In the genomic region with DNA sequence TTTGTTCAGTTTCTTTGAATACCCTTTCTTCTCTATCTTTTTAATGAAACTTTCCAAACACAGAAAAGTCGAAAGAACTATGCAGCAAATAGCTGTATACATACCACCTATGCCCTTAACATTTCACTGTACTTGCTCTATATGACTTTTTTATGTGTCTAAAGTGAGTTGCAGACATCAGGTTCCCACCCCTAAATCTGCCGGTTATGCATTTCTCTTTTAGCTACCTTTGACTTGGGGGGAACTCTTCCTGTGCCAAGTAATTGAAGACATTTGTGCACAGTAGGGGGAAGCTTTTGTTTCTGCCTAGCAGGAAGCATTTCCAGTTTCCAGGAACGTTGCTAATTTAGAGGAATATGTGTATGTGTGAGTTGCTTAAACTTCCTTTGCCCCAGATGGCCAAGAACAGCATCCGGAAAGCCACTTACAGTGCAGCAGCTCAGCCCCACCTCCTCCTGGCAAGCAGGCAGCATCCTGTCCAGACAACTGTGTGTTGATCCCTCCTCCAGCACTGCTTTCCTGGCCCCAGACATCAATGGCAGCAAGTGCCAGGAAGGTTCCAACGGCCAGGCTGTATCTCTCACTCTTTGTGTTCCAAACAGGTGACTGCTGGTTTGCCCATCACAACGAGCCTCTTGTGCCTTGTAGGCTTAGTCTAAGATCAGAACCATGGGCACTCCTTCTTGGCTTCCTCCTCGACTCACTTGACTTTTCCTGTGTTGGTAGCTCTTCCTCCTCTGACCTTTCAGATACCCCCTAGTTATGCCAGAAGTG, we compare ENCODE assay signal across 9 cellular contexts. TPM values are rescaled to one million over a fixed set of nuclear protein-coding genes. Genes with fewer than 3 reads are reported as not detected.
DNase-seq lines count a peak whose midpoint lies in the region; ATAC-seq and TF ChIP-seq lines count a peak whose summit lies in the region.
"Had no signal": no experiment of that assay in that cellular context is flagged by ENCODE, and none has a peak within 500 bp of the region (broad histone marks: within the 10 kb centered on the region; RNA-seq: fewer than 3 reads in every experiment).

No MANE protein-coding gene starts in this region.

- peak overlapping the region in 2 of 4 donors; percentile 8 to 31 for H3K27ac ChIP-seq in transverse colon

- H3K27ac Mint-ChIP-seq in activated CD4-positive, alpha-beta T cell treated with anti-CD3 and anti-CD28 coated beads, Interleukin-2, amount 10 ng/mL, durations not matched to agents 24 days and 14 days: peak overlapping the region; percentile 67
- peak overlapping the region; percentile 91 for H3K27ac Mint-ChIP-seq in activated naive CD8-positive, alpha-beta T cell treated with anti-CD3 and anti-CD28 coated beads, Interleukin-2, amount 10 ng/mL, durations not matched to agents 7 days and 5 days

- no peaks in the 10 kb centered on the region for H3K36me3 Mint-ChIP-seq in activated CD4-positive, alpha-beta T cell treated with anti-CD3 and anti-CD28 coated beads, Interleukin-2, amount 10 ng/mL, durations not matched to agents 24 days and 14 days (ENCODE audit: low read depth)
- peaks cover 5% of the 10 kb centered on the region for H3K36me3 Mint-ChIP-seq in activated naive CD8-positive, alpha-beta T cell treated with anti-CD3 and anti-CD28 coated beads, Interleukin-2, amount 10 ng/mL, durations not matched to agents 7 days and 5 days

- peaks cover 24% of the 10 kb centered on the region for H3K4me1 Mint-ChIP-seq in activated CD4-positive, alpha-beta T cell treated with anti-CD3 and anti-CD28 coated beads, Interleukin-2, amount 10 ng/mL, durations not matched to agents 24 days and 14 days
- peaks cover 24% of the 10 kb centered on the region for H3K4me1 Mint-ChIP-seq in activated naive CD8-positive, alpha-beta T cell treated with anti-CD3 and anti-CD28 coated beads, Interleukin-2, amount 10 ng/mL, durations not matched to agents 7 days and 5 days

- H3K9me3 ChIP-seq in transverse colon: no peaks in the 10 kb centered on the region

- H3K4me3 ChIP-seq in transverse colon: no peak overlapping the region

- ATAC-seq in activated naive CD8-positive, alpha-beta T cell treated with anti-CD3 and anti-CD28 coated beads, Interleukin-2, amount 10 ng/mL, durations not matched to agents 7 days and 5 days (ENCODE audit: low read depth): peak; percentile 90
- ATAC-seq in left colon: peak; percentile 78
- ATAC-seq in HG02571 (IDR thresholded peaks at IDR 0.05; ENCODE audit: unreplicated experiment): no peak

- TF ChIP-seq POLR2A in transverse colon (IDR thresholded peaks at IDR 0.05): no peak

- no peaks in the 10 kb centered on the region for H3K9me3 Mint-ChIP-seq in activated CD4-positive, alpha-beta T cell treated with anti-CD3 and anti-CD28 coated beads, Interleukin-2, amount 10 ng/mL, durations not matched to agents 24 days and 14 days
- no peaks in the 10 kb centered on the region for H3K9me3 Mint-ChIP-seq in activated naive CD8-positive, alpha-beta T cell treated with anti-CD3 and anti-CD28 coated beads, Interleukin-2, amount 10 ng/mL, durations not matched to agents 7 days and 5 days

- intact Hi-C loops in activated CD4-positive, alpha-beta T cell treated with anti-CD3 and anti-CD28 coated beads, Interleukin-2, amount 10 ng/mL, durations not matched to agents 24 days and 14 days (cut with micrococcal nuclease): no loop called here
- intact Hi-C loops in left colon (cut with DNase I, micrococcal nuclease) (no loop called here), transverse colon (cut with DNase I; ENCODE audit: low total_unique reads) (no loop called here)

- peak; percentile 8 for TF ChIP-seq EP300 in transverse colon (IDR thresholded peaks at IDR 0.05; ENCODE audit: low read depth)

- no peaks in the 10 kb centered on the region for H3K36me3 ChIP-seq in transverse colon

- TF ChIP-seq CTCF in transverse colon (IDR thresholded peaks at IDR 0.05): no peak
- TF ChIP-seq CTCF in GM13976 (IDR thresholded peaks at IDR 0.05; ENCODE audit: borderline replicate concordance, control extremely low read depth, extremely low read depth, insufficient read depth, missing control alignments): no peak

- peaks cover 0 to 10% (median 3%) of the 10 kb centered on the region in 4 donors for H3K4me1 ChIP-seq in transverse colon

- DNase-seq in activated CD4-positive, alpha-beta T cell treated with anti-CD3 and anti-CD28 coated beads, Interleukin-2, amount 10 ng/mL, durations not matched to agents 24 days and 14 days: peak; percentile 76
- no peak for DNase-seq in activated CD4-positive, alpha-beta T cell treated with anti-CD3 and anti-CD28 coated beads, Interleukin-2, amount 50 U/mL, for 4 hours
- peak; percentile 50 for DNase-seq in activated naive CD8-positive, alpha-beta T cell treated with anti-CD3 and anti-CD28 coated beads, Interleukin-2, amount 10 ng/mL, durations not matched to agents 7 days and 5 days
- DNase-seq in left colon: peak in 1 of 2 donors; percentile 44
- DNase-seq in transverse colon: no peak
- no peak for DNase-seq in AG08396 (ENCODE audit: low spot score)
- no peak for DNase-seq in GM13976 (ENCODE audit: low spot score)

- 17 to 32% methylated on average over 6 to 7 of the region's 7 CpGs for WGBS in transverse colon (ENCODE audit: low coverage in 1 of 2), 2 donors

- peak overlapping the region; percentile 10 for H3K4me3 Mint-ChIP-seq in activated CD4-positive, alpha-beta T cell treated with anti-CD3 and anti-CD28 coated beads, Interleukin-2, amount 10 ng/mL, durations not matched to agents 24 days and 14 days
- H3K4me3 Mint-ChIP-seq in activated naive CD8-positive, alpha-beta T cell treated with anti-CD3 and anti-CD28 coated beads, Interleukin-2, amount 10 ng/mL, durations not matched to agents 7 days and 5 days: peak overlapping the region; percentile 79

- in situ Hi-C loops in transverse colon (cut with MboI; ENCODE audit: low pct_ligation_motif_present in 1 of 4, low pct_unique_long_range_greater_than_20kb in 1 of 4, low sequenced_read_pairs in 3 of 4): no loop called here
- in situ Hi-C loops in GM13976 (cut with MboI; ENCODE audit: low sequenced_read_pairs, unreplicated experiment): no loop called here

- no peaks in the 10 kb centered on the region for H3K27me3 ChIP-seq in transverse colon

- POLR2A ChIA-PET in activated naive CD8-positive, alpha-beta T cell treated with anti-CD3 and anti-CD28 coated beads, Interleukin-2, amount 10 ng/mL, durations not matched to agents 7 days and 5 days (lab: Charles Lee): interaction anchor here (0.5 to 2.7 kb wide), 6 partner anchors 10 to 29 kb away, joined by 3 to 21 read pairs (median 4); a partner anchor contains a TSS

- peaks cover 4% of the 10 kb centered on the region for H3K27me3 Mint-ChIP-seq in activated CD4-positive, alpha-beta T cell treated with anti-CD3 and anti-CD28 coated beads, Interleukin-2, amount 10 ng/mL, durations not matched to agents 24 days and 14 days
- no peaks in the 10 kb centered on the region for H3K27me3 Mint-ChIP-seq in activated naive CD8-positive, alpha-beta T cell treated with anti-CD3 and anti-CD28 coated beads, Interleukin-2, amount 10 ng/mL, durations not matched to agents 7 days and 5 days

RNA-seq across cellular contexts. Expression of a gene that starts 14.7 kb away (rescaled TPM):
- total RNA-seq in activated CD4-positive, alpha-beta T cell treated with anti-CD3 and anti-CD28 coated beads, Interleukin-2, amount 10 ng/mL, durations not matched to agents 24 days and 14 days: 160 and 176 TPM in 2 replicates
- 100 to 1,000 TPM; 173 to 187 TPM for total RNA-seq in activated naive CD8-positive, alpha-beta T cell treated with anti-CD3 and anti-CD28 coated beads, Interleukin-2, amount 10 ng/mL, durations not matched to agents 7 days and 5 days
- 10 to 100 TPM; 17.1 to 32.3 TPM for total RNA-seq in left colon
- 10 to 100 TPM; 14.2 to 32.1 (median 21.6) TPM for total RNA-seq in transverse colon

RNA-seq across cellular contexts. Expression of a gene that starts 21.4 kb away (rescaled TPM):
- 5.0 and 5.8 TPM in 2 replicates for total RNA-seq in activated CD4-positive, alpha-beta T cell treated with anti-CD3 and anti-CD28 coated beads, Interleukin-2, amount 10 ng/mL, durations not matched to agents 24 days and 14 days
- total RNA-seq in activated naive CD8-positive, alpha-beta T cell treated with anti-CD3 and anti-CD28 coated beads, Interleukin-2, amount 10 ng/mL, durations not matched to agents 7 days and 5 days: 10 to 100 TPM; 21.4 to 24.9 TPM
- 1 to 10 TPM; 5.8 to 6.4 TPM for total RNA-seq in left colon
- total RNA-seq in transverse colon: 1 to 10 TPM; 3.4 to 8.4 (median 6.5) TPM

RNA-seq across cellular contexts. Expression of a gene that starts 44.8 kb away (rescaled TPM):
- 0.78 and 0.96 TPM in 2 replicates for total RNA-seq in activated CD4-positive, alpha-beta T cell treated with anti-CD3 and anti-CD28 coated beads, Interleukin-2, amount 10 ng/mL, durations not matched to agents 24 days and 14 days
- total RNA-seq in activated naive CD8-positive, alpha-beta T cell treated with anti-CD3 and anti-CD28 coated beads, Interleukin-2, amount 10 ng/mL, durations not matched to agents 7 days and 5 days: 1 to 10 TPM in 1 of 2 experiments, under 1 TPM in 1; 0.85 to 1.2 TPM
- total RNA-seq in left colon (1 to 10 TPM; 2.2 to 4.1 TPM), transverse colon (10 to 100 TPM in 1 of 4 donors, 1 to 10 TPM in 2, under 1 TPM in 1; 0.60 to 14.2 (median 3.2) TPM)

RNA-seq across cellular contexts. Expression of a gene that starts 56.1 kb away (rescaled TPM):
- total RNA-seq in activated CD4-positive, alpha-beta T cell treated with anti-CD3 and anti-CD28 coated beads, Interleukin-2, amount 10 ng/mL, durations not matched to agents 24 days and 14 days: 0.09 TPM in 1 of 2 replicates, not detected in the other
- total RNA-seq in activated naive CD8-positive, alpha-beta T cell treated with anti-CD3 and anti-CD28 coated beads, Interleukin-2, amount 10 ng/mL, durations not matched to agents 7 days and 5 days: under 1 TPM in 1 of 2 experiments, not detected in 1; 0.20 TPM
- total RNA-seq in left colon (1 to 10 TPM in 1 of 2 donors, under 1 TPM in 1; 0.95 to 1.1 TPM), transverse colon (under 1 TPM in 2 of 4 donors, not detected in 2; 0.32 to 0.68 TPM)
- total RNA-seq: H4 had no signal

RNA-seq across cellular contexts. Expression of a gene that starts 58.7 kb away (rescaled TPM):
- 3.6 and 4.4 TPM in 2 replicates for total RNA-seq in activated CD4-positive, alpha-beta T cell treated with anti-CD3 and anti-CD28 coated beads, Interleukin-2, amount 10 ng/mL, durations not matched to agents 24 days and 14 days
- total RNA-seq in activated naive CD8-positive, alpha-beta T cell treated with anti-CD3 and anti-CD28 coated beads, Interleukin-2, amount 10 ng/mL, durations not matched to agents 7 days and 5 days: 1 to 10 TPM; 5.7 to 5.9 TPM
- total RNA-seq in left colon (1 to 10 TPM; 2.2 to 2.7 TPM), transverse colon (1 to 10 TPM in 2 of 4 donors, not detected in 2; 1.4 to 2.2 TPM)

Comparison
In these comparisons a context has a peak if more than half of its experiments do, and no peak if none do; other contexts are left out.
1. DNase-seq: peak in activated CD4-positive, alpha-beta T cell treated with anti-CD3 and anti-CD28 coated beads, Interleukin-2, amount 10 ng/mL, durations not matched to agents 24 days and 14 days (single experiment) and activated naive CD8-positive, alpha-beta T cell treated with anti-CD3 and anti-CD28 coated beads, Interleukin-2, amount 10 ng/mL, durations not matched to agents 7 days and 5 days (single experiment); none in activated CD4-positive, alpha-beta T cell treated with anti-CD3 and anti-CD28 coated beads, Interleukin-2, amount 50 U/mL, for 4 hours (0 of 2), transverse colon (single experiment), AG08396 (single experiment) and GM13976 (single experiment).